Comparison of ENCODE assay signal across 25 cellular contexts in genomic region chr19:29111581-29111980, GRCh38.
DNase-seq lines count a peak whose midpoint lies in the region; ATAC-seq, FAIRE-seq and TF ChIP-seq lines count a peak whose summit lies in the region.
"Had no signal": no experiment of that assay in that cellular context is flagged by ENCODE, and none has a peak within 500 bp of the region (broad histone marks: within the 10 kb centered on the region; RNA-seq: fewer than 3 reads in every experiment).

No MANE protein-coding gene starts in this region.

- no peak for TF ChIP-seq RAD21 in A549 (conservative IDR thresholded peaks at IDR 0.05 in 1 of 2, IDR thresholded peaks at IDR 0.05 in 1 of 2)

- POLR2A ChIA-PET in A549 (lab: Yijun Ruan, JAX): no interaction called here

- H3K4me3 ChIP-seq in A549 (no peak overlapping the region), spleen (no peak overlapping the region), dorsolateral prefrontal cortex (no peak overlapping the region)
- H3K4me3 ChIP-seq: BLaER1 treated with 17β-estradiol and CSF1 and Interleukin-3, amounts not matched to agents 10 nM and 100 nM; HAP-1 had no signal

- peak; percentile 23 for FAIRE-seq in A549 (lab: Jason Lieb, UNC)
- FAIRE-seq: A204.1, D721Med, GM12891, GM18507, H54 had no signal

- peak; percentile 17 for DNase-seq in activated effector memory CD4-positive, alpha-beta T cell treated with anti-CD3 and anti-CD28 coated beads, Interleukin-2, amount 50 U/mL, for 16 hours
- no peak for DNase-seq in activated effector memory CD4-positive, alpha-beta T cell treated with Interleukin-2 at 50 U/mL for 16 hours
- DNase-seq in A549 (ENCODE audit: low read depth in 1 of 2, low spot score in 1 of 2): no peak
- no peak for DNase-seq in omental fat pad (ENCODE audit: low spot score)
- DNase-seq in spleen: peak; percentile 37
- DNase-seq in DMS79 treated with DMSO at 0.1 percent for 48 hours (lab: John Stamatoyannopoulos, UW): no peak
- DNase-seq in dorsolateral prefrontal cortex: no peak
- DNase-seq: ACHN; AML-193; BE2C; CD4-positive, alpha-beta T cell; CD8-positive, alpha-beta memory T cell; DMS 273 treated with DMSO at 0.1 percent for 48 hours; DMS79; GF-D8; GOT3; HFFc6 had no signal

- H3K4me1 ChIP-seq in A549 (no peaks in the 10 kb centered on the region), spleen (no peaks in the 10 kb centered on the region)
- H3K4me1 ChIP-seq: BE2C; BLaER1 treated with 17β-estradiol and CSF1 and Interleukin-3, amounts not matched to agents 10 nM and 100 nM; HAP-1 had no signal

- intact Hi-C loops in spleen (cut with DNase I; ENCODE audit: low total_unique reads): no loop called here
- intact Hi-C loops in dorsolateral prefrontal cortex (cut with DNase I): no loop called here

- CTCF ChIA-PET in A549 (lab: Yijun Ruan, JAX): interaction anchor here (0.9 to 1.0 kb wide), 2 partner anchors 13 to 417 kb away, joined by 3 read pairs; no protein-coding TSS in a partner anchor

- no peaks in the 10 kb centered on the region for H3K36me3 ChIP-seq in spleen
- H3K36me3 ChIP-seq: BE2C; BLaER1 treated with 17β-estradiol and CSF1 and Interleukin-3, amounts not matched to agents 10 nM and 100 nM; HAP-1 had no signal

- H3K27ac ChIP-seq in A549 (no peak overlapping the region), spleen (no peak overlapping the region), dorsolateral prefrontal cortex (no peak overlapping the region)
- H3K27ac ChIP-seq: 22Rv1; BLaER1 treated with 17β-estradiol and CSF1 and Interleukin-3, amounts not matched to agents 10 nM and 100 nM had no signal

- ATAC-seq in A549 (no peak), omental fat pad (ENCODE audit: low FRiP score) (peak; percentile 42)

- H3K27me3 ChIP-seq in spleen (replicated peaks in 1 of 7): no peaks in the 10 kb centered on the region
- H3K27me3 ChIP-seq in dorsolateral prefrontal cortex: peaks cover 0 to 7% (median 0%) of the 10 kb centered on the region in 45 donors
- H3K27me3 ChIP-seq: BE2C; BLaER1 treated with 17β-estradiol and CSF1 and Interleukin-3, amounts not matched to agents 10 nM and 100 nM had no signal

- no peak for TF ChIP-seq CTCF in A549 (IDR thresholded peaks at IDR 0.05)
- TF ChIP-seq CTCF in omental fat pad (IDR thresholded peaks at IDR 0.05): no peak
- no peak for TF ChIP-seq CTCF in spleen (IDR thresholded peaks at IDR 0.05 in 8 of 11, conservative IDR thresholded peaks at IDR 0.05 in 3 of 11)
- TF ChIP-seq CTCF in dorsolateral prefrontal cortex (IDR thresholded peaks at IDR 0.05 in 54 of 56, conservative IDR thresholded peaks at IDR 0.05 in 2 of 56; ENCODE audit: low read depth in 1 of 56, partially characterized antibody in 56 of 56): no peak

- no peak overlapping the region for H3K4me2 ChIP-seq in A549
- H3K4me2 ChIP-seq: BLaER1 treated with 17β-estradiol and CSF1 and Interleukin-3, amounts not matched to agents 10 nM and 100 nM had no signal

- TF ChIP-seq POLR2A in A549 (IDR thresholded peaks at IDR 0.05; ENCODE audit: low read length) (no peak), spleen (IDR thresholded peaks at IDR 0.05) (no peak)

- H3K9me3 ChIP-seq in A549 (0 out of 3 replicates have a peak, but pooled peaks cover 3% of the 10 kb centered on the region), spleen (peaks cover 0 to 5% (median 0%) of the 10 kb centered on the region in 8 donors)
- H3K9me3 ChIP-seq: BE2C, HAP-1 had no signal

- WGBS in A549 (ENCODE audit: missing lambda C conversion rate): 22% methylated on average over 6 of the region's 6 CpGs
- 74 to 81% (median 76%) methylated on average over 6 of the region's 6 CpGs for WGBS in spleen, 5 donors

- TF ChIP-seq EP300 in A549 (IDR thresholded peaks at IDR 0.05): no peak

TF ChIP-seq in A549, 52 proteins besides CTCF, POLR2A, EP300 and RAD21:
- TF ChIP-seq CBX2 (IDR thresholded peaks at IDR 0.05; ENCODE audit: borderline replicate concordance, low read depth): no peak
- no peak for TF ChIP-seq HOXB13 (CRISPR knock-in tag; IDR thresholded peaks at IDR 0.05; ENCODE audit: low read depth)
- no peak for TF ChIP-seq EHF (CRISPR knock-in tag; IDR thresholded peaks at IDR 0.05)
- no peak for TF ChIP-seq GATA3 (IDR thresholded peaks at IDR 0.05; ENCODE audit: borderline replicate concordance)
- no peak for TF ChIP-seq KDM1A (IDR thresholded peaks at IDR 0.05; ENCODE audit: low read depth)
- no peak for TF ChIP-seq TP53 (CRISPR knock-in tag; IDR thresholded peaks at IDR 0.05)
- TF ChIP-seq CHD4 (IDR thresholded peaks at IDR 0.05; ENCODE audit: borderline replicate concordance): no peak
- no peak for TF ChIP-seq NR3C1 (IDR thresholded peaks at IDR 0.05)
- TF ChIP-seq, protein P1, sequence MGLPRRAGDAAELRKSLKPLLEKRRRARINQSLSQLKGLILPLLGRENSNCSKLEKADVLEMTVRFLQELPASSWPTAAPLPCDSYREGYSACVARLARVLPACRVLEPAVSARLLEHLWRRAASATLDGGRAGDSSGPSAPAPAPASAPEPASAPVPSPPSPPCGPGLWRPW (IDR thresholded peaks at IDR 0.05): no peak
- no peak for TF ChIP-seq ZFP36 (IDR thresholded peaks at IDR 0.05; ENCODE audit: borderline replicate concordance, partially characterized antibody)
- TF ChIP-seq HOXB5 (CRISPR knock-in tag; IDR thresholded peaks at IDR 0.05): no peak

Comparison
In these comparisons a context has a peak if more than half of its experiments do, and no peak if none do; other contexts are left out.
1. DNase-seq: peak in activated effector memory CD4-positive, alpha-beta T cell treated with anti-CD3 and anti-CD28 coated beads, Interleukin-2, amount 50 U/mL, for 16 hours (single experiment) and spleen (single experiment); none in activated effector memory CD4-positive, alpha-beta T cell treated with Interleukin-2 at 50 U/mL for 16 hours (single experiment), A549 (0 of 2), omental fat pad (single experiment), DMS79 treated with DMSO at 0.1 percent for 48 hours (single experiment) and dorsolateral prefrontal cortex (0 of 10).